Comparison of ENCODE assay signal across 9 cellular contexts in genomic region chr3:125165189-125165947, GRCh38. TPM values are rescaled to one million over a fixed set of nuclear protein-coding genes. Genes with fewer than 3 reads are reported as not detected.
DNase-seq lines count a peak whose midpoint lies in the region; ATAC-seq and TF ChIP-seq lines count a peak whose summit lies in the region.
"Had no signal": no experiment of that assay in that cellular context is flagged by ENCODE, and none has a peak within 500 bp of the region (broad histone marks: within the 10 kb centered on the region; RNA-seq: fewer than 3 reads in every experiment).

No MANE protein-coding gene starts in this region.

- no peak overlapping the region for H3K4me3 ChIP-seq in BLaER1 treated with 17β-estradiol and CSF1 and Interleukin-3, amounts not matched to agents 10 nM and 100 nM
- H3K4me3 ChIP-seq in MG63, result no peak overlapping the region
- no peak overlapping the region for H3K4me3 ChIP-seq in mucosa of descending colon

- no peaks in the 10 kb centered on the region for H4K20me1 ChIP-seq in BLaER1 treated with 17β-estradiol and CSF1 and Interleukin-3, amounts not matched to agents 10 nM and 100 nM

- H3K9me3 ChIP-seq in BLaER1 treated with 17β-estradiol and CSF1 and Interleukin-3, amounts not matched to agents 10 nM and 100 nM (replicated peaks in 1 of 11), result no peaks in the 10 kb centered on the region
- H3K9me3 ChIP-seq in MG63, result no peaks in the 10 kb centered on the region
- H3K9me3 ChIP-seq in mucosa of descending colon, result no peaks in the 10 kb centered on the region

- H3K4me3 Mint-ChIP-seq in activated T-cell treated with anti-CD3 and anti-CD28 coated beads, Interleukin-2, amount 50 U/mL, for 72 hours, result no peak overlapping the region
- H3K4me3 Mint-ChIP-seq: T-helper 1 cell treated with Interleukin-12 subunit alpha and Interleukin-12 subunit beta and Interleukin-4 antibody, amounts not matched to agents 30 μg/mL and 1 μg/mL, for 36 hours had no signal

- H3K9me3 Mint-ChIP-seq in activated T-cell treated with anti-CD3 and anti-CD28 coated beads, Interleukin-2, amount 50 U/mL, for 72 hours, result no peaks in the 10 kb centered on the region
- H3K9me3 Mint-ChIP-seq: T-helper 1 cell treated with Interleukin-12 subunit alpha and Interleukin-12 subunit beta and Interleukin-4 antibody, amounts not matched to agents 30 μg/mL and 1 μg/mL, for 36 hours had no signal

- peak overlapping the region; percentile 53 to 94 (median 78); a peak in 16 of 22 replicates for H3K4me2 ChIP-seq in BLaER1 treated with 17β-estradiol and CSF1 and Interleukin-3, amounts not matched to agents 10 nM and 100 nM

- no peak overlapping the region for H3K27ac Mint-ChIP-seq in activated T-cell treated with anti-CD3 and anti-CD28 coated beads, Interleukin-2, amount 50 U/mL, for 72 hours
- H3K27ac Mint-ChIP-seq: T-helper 1 cell treated with Interleukin-12 subunit alpha and Interleukin-12 subunit beta and Interleukin-4 antibody, amounts not matched to agents 30 μg/mL and 1 μg/mL, for 36 hours had no signal

- peak; percentile 39 for ATAC-seq in mucosa of descending colon
- ATAC-seq in activated T-cell treated with anti-CD3 and anti-CD28 coated beads, Interleukin-2, amount 50 U/mL, for 72 hours (replicated peaks in 1 of 2), result no peak

- H3K27ac ChIP-seq in BLaER1 treated with 17β-estradiol and CSF1 and Interleukin-3, amounts not matched to agents 10 nM and 100 nM, result peak overlapping the region in 6 of 11 experiments; percentile 4 to 54 (median 43); a peak in 8 of 22 replicates

- no peak overlapping the region for H3K9ac ChIP-seq in BLaER1 treated with 17β-estradiol and CSF1 and Interleukin-3, amounts not matched to agents 10 nM and 100 nM

- H3K27me3 Mint-ChIP-seq in activated T-cell treated with anti-CD3 and anti-CD28 coated beads, Interleukin-2, amount 50 U/mL, for 72 hours (ENCODE audit: low read depth), result peaks cover 36% of the 10 kb centered on the region

- no peaks in the 10 kb centered on the region for H3K4me1 Mint-ChIP-seq in activated T-cell treated with anti-CD3 and anti-CD28 coated beads, Interleukin-2, amount 50 U/mL, for 72 hours (ENCODE audit: low read depth)

- H3K36me3 Mint-ChIP-seq in activated T-cell treated with anti-CD3 and anti-CD28 coated beads, Interleukin-2, amount 50 U/mL, for 72 hours (ENCODE audit: insufficient read depth in 2 of 2), result no peaks in the 10 kb centered on the region

- no peak for TF ChIP-seq CTCF in mucosa of descending colon (IDR thresholded peaks at IDR 0.05)

- no peaks in the 10 kb centered on the region for H3K27me3 ChIP-seq in BLaER1 treated with 17β-estradiol and CSF1 and Interleukin-3, amounts not matched to agents 10 nM and 100 nM
- H3K27me3 ChIP-seq in MG63, result no peaks in the 10 kb centered on the region

- H3K36me3 ChIP-seq in BLaER1 treated with 17β-estradiol and CSF1 and Interleukin-3, amounts not matched to agents 10 nM and 100 nM, result no peaks in the 10 kb centered on the region
- no peaks in the 10 kb centered on the region for H3K36me3 ChIP-seq in MG63
- no peaks in the 10 kb centered on the region for H3K36me3 ChIP-seq in mucosa of descending colon (ENCODE audit: low read depth)

- DNase-seq in MG63 (peak; percentile 46), ecto neural progenitor cell (ENCODE audit: low spot score) (peak; percentile 72), mucosa of descending colon (peak in 1 of 3 donors; percentile 46), SIG-M5 treated with dmso at 0.1 percent for 504 hours (lab: John Stamatoyannopoulos, UW; ENCODE audit: unreplicated experiment) (no peak), NCI-H2227 (lab: John Stamatoyannopoulos, UW; ENCODE audit: unreplicated experiment) (no peak)
- DNase-seq in stimulated activated CD4-positive, alpha-beta T cell treated with anti-CD3 and anti-CD28 coated beads, Interleukin-2, amount 100 ng/mL, for 48 hours, result no peak
- DNase-seq in activated T-cell treated with anti-CD3 and anti-CD28 coated beads, Interleukin-2, amount 50 U/mL, for 72 hours, result no peak

- H3K4me1 ChIP-seq in BLaER1 treated with 17β-estradiol and CSF1 and Interleukin-3, amounts not matched to agents 10 nM and 100 nM, result peaks cover 13 to 55% (median 42%) of the 10 kb centered on the region in 10 experiments
- peaks cover 17% of the 10 kb centered on the region for H3K4me1 ChIP-seq in mucosa of descending colon (ENCODE audit: low read depth)

- intact Hi-C loops in mucosa of descending colon (cut with DNase I, micrococcal nuclease), result no loop called here

RNA-seq across cellular contexts. Expression of gene SLC12A8, which starts 47.2 kb away (rescaled TPM):
- total RNA-seq in MG63 (2014; rRNA removed; shearing (Covaris generic); ENCODE audit: low replicate concordance), result 28.7 and 52.7 TPM in 2 replicates
- 10 to 100 TPM in 2 of 3 donors, 1 to 10 TPM in 1; 8.0 to 19.3 (median 13.6) TPM for total RNA-seq in mucosa of descending colon
- 1 to 10 TPM in 1 of 2 donors, under 1 TPM in 1; 0.53 to 2.2 TPM for total RNA-seq in activated T-cell treated with anti-CD3 and anti-CD28 coated beads, Interleukin-2, amount 50 U/mL, for 72 hours

Comparison
In these comparisons a context has a peak if more than half of its experiments do, and no peak if none do; other contexts are left out.
1. DNase-seq: peak in MG63 (single experiment) and ecto neural progenitor cell (single experiment); none in SIG-M5 treated with dmso at 0.1 percent for 504 hours (single experiment), stimulated activated CD4-positive, alpha-beta T cell treated with anti-CD3 and anti-CD28 coated beads, Interleukin-2, amount 100 ng/mL, for 48 hours (0 of 2), activated T-cell treated with anti-CD3 and anti-CD28 coated beads, Interleukin-2, amount 50 U/mL, for 72 hours (0 of 2) and NCI-H2227 (single experiment).